Comparison of ENCODE assay signal across 9 cellular contexts in genomic region chr15:70036585-70037343, GRCh38.
DNase-seq lines count a peak whose midpoint lies in the region; ATAC-seq and FAIRE-seq lines count a peak whose summit lies in the region.
"Had no signal": no experiment of that assay in that cellular context is flagged by ENCODE, and none has a peak within 500 bp of the region (broad histone marks: within the 10 kb centered on the region; RNA-seq: fewer than 3 reads in every experiment).

No MANE protein-coding gene starts in this region.

- peak; percentile 69 for ATAC-seq in HG02973 (IDR thresholded peaks at IDR 0.05; ENCODE audit: unreplicated experiment)
- ATAC-seq in Right ventricle myocardium superior (ENCODE audit: poor library complexity): no peak
- no peak for ATAC-seq in aorta (ENCODE audit: low FRiP score)

- peaks cover 0 to 2% of the 10 kb centered on the region in 2 donors for H3K27me3 ChIP-seq in small intestine (ENCODE audit: control insufficient read depth in 2 of 2, insufficient read depth in 2 of 2, low read length in 2 of 2)
- no peaks in the 10 kb centered on the region for H3K27me3 ChIP-seq in aorta (ENCODE audit: control insufficient read depth in 1 of 2, insufficient read depth in 2 of 2, low read length in 1 of 2)

- no peaks in the 10 kb centered on the region for H3K4me1 ChIP-seq in small intestine (ENCODE audit: control insufficient read depth in 2 of 2, insufficient read depth in 1 of 2, low read depth in 1 of 2, low read length in 1 of 2)
- no peaks in the 10 kb centered on the region for H3K4me1 ChIP-seq in aorta (ENCODE audit: control insufficient read depth in 1 of 2, insufficient read depth in 2 of 2, low read length in 2 of 2)

- H3K4me3 ChIP-seq in small intestine (ENCODE audit: low read depth in 1 of 2, low read length in 2 of 2) (no peak overlapping the region), aorta (ENCODE audit: low read length in 2 of 2) (no peak overlapping the region)

- H3K9me3 ChIP-seq in small intestine (ENCODE audit: control insufficient read depth, low read depth) (no peaks in the 10 kb centered on the region), aorta (ENCODE audit: control insufficient read depth, low read length) (no peaks in the 10 kb centered on the region)

- H3K36me3 ChIP-seq in small intestine (ENCODE audit: control insufficient read depth in 2 of 2, insufficient read depth in 2 of 2, low read length in 2 of 2) (no peaks in the 10 kb centered on the region), aorta (ENCODE audit: control insufficient read depth in 1 of 2, insufficient read depth in 2 of 2, low read length in 1 of 2) (no peaks in the 10 kb centered on the region)

- intact Hi-C loops in Right ventricle myocardium superior (cut with DNase I) (loop anchor here (2.0 kb wide), 1 partner anchor 22 kb away; no protein-coding TSS in a partner anchor), aorta (cut with DNase I) (no loop called here)

- H3K27ac ChIP-seq in small intestine (ENCODE audit: low read depth in 1 of 2, low read length in 1 of 2): peak overlapping the region in 1 of 2 donors; percentile 32
- H3K27ac ChIP-seq in aorta (ENCODE audit: low read depth in 1 of 2, low read length in 2 of 2): no peak overlapping the region
- H3K27ac ChIP-seq: parathyroid adenoma had no signal

- DNase-seq in NCI-H82 (lab: John Stamatoyannopoulos, UW) (peak; percentile 88), NCI-H82 treated with DMSO at 0.1 percent for 48 hours (lab: John Stamatoyannopoulos, UW; ENCODE audit: unreplicated experiment) (no peak), NCI-H510A (lab: John Stamatoyannopoulos, UW) (peak; percentile 72), small intestine (peak; percentile 40), KG1 (lab: John Stamatoyannopoulos, UW) (no peak), Right ventricle myocardium superior (no peak), aorta (no peak)

- WGBS in small intestine, 3 donors: 35 to 66% (median 46%) methylated on average over 5 of the region's 5 CpGs
- 82 to 89% methylated on average over 5 of the region's 5 CpGs for WGBS in aorta, 2 donors

- no peak for FAIRE-seq in small intestine (lab: Jason Lieb, UNC)

Comparison
In these comparisons a context has a peak if more than half of its experiments do, and no peak if none do; other contexts are left out.
1. DNase-seq: peak in NCI-H82 (single experiment), NCI-H510A (single experiment) and small intestine (single experiment); none in NCI-H82 treated with DMSO at 0.1 percent for 48 hours (single experiment), KG1 (single experiment), Right ventricle myocardium superior (single experiment) and aorta (0 of 2).